ENCODE assay signal across 29 cellular contexts in the genomic region with DNA sequence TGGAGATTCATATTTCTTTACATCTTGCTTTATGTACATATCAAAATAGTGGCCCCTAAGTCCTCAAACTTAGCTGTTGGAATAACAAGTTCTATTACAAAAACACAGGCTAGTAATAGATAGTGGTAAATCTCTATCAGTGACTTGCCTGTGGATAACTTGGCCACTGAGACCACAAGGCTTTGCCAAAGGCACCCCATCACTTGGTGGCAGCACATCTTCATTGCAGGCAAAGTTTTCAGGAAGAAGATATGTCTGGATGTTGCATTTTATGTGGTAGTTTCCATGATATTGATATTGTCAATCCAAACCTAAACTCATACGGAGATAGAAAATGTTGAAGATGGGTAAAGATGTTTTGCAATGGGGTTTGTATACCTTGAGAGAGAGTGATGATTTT. TPM values are rescaled to one million over a fixed set of nuclear protein-coding genes. Genes with fewer than 3 reads are reported as not detected.
DNase-seq lines count a peak whose midpoint lies in the region; ATAC-seq, FAIRE-seq and TF ChIP-seq lines count a peak whose summit lies in the region.
"Had no signal": no experiment of that assay in that cellular context is flagged by ENCODE, and none has a peak within 500 bp of the region (broad histone marks: within the 10 kb centered on the region; RNA-seq: fewer than 3 reads in every experiment).

No MANE protein-coding gene starts in this region.

- no peak for TF ChIP-seq POLR2A in GM18505 (IDR thresholded peaks at IDR 0.05; ENCODE audit: borderline replicate concordance, extremely low read depth, insufficient read depth, insufficient read length)

- H3K4me3 ChIP-seq in AG09309 (ENCODE audit: control insufficient read depth, low read depth, low read length) (no peak overlapping the region), endodermal cell (ENCODE audit: low read length) (peak overlapping the region; percentile 62)
- H3K4me3 ChIP-seq: esophagus squamous epithelium, thoracic aorta, vagina had no signal

- H3K9me3 Mint-ChIP-seq in HFFc6 (no peaks in the 10 kb centered on the region), endodermal cell (peaks cover 46% of the 10 kb centered on the region)
- H3K9me3 Mint-ChIP-seq: activated naive CD8-positive, alpha-beta T cell treated with anti-CD3 and anti-CD28 coated beads, Interleukin-2, amount 50 U/mL, for 24 hours; effector memory CD8-positive, alpha-beta T cell had no signal

- H3K27me3 Mint-ChIP-seq in HFFc6 (ENCODE audit: insufficient read depth) (no peaks in the 10 kb centered on the region), endodermal cell (ENCODE audit: insufficient read depth) (no peaks in the 10 kb centered on the region)
- H3K27me3 Mint-ChIP-seq: activated CD4-positive, alpha-beta T cell treated with anti-CD3 and anti-CD28 coated beads for 36 hours; activated naive CD8-positive, alpha-beta T cell treated with anti-CD3 and anti-CD28 coated beads, Interleukin-2, amount 50 U/mL, for 24 hours; CD4-positive, CD25-positive, alpha-beta regulatory T cell; effector memory CD8-positive, alpha-beta T cell; naive thymus-derived CD4-positive, alpha-beta T cell; stimulated activated naive B cell treated with anti-CD40 and anti-IgM and Interleukin-4, amounts not matched to agents 10 μg/mL and 1 μg/mL and 100 μg/mL, for 72 hours had no signal

- no peaks in the 10 kb centered on the region for H3K4me1 ChIP-seq in endodermal cell (ENCODE audit: control insufficient read depth, insufficient read depth, low read length)
- H3K4me1 ChIP-seq: esophagus squamous epithelium, vagina had no signal

- 100% methylated on average over 1 of the region's 1 CpG; no CpG with 5 or more reads in 1 of the 2 experiments for WGBS in endodermal cell (ENCODE audit: insufficient coverage in 1 of 2, insufficient read length in 1 of 2), 2 experiments

- peak; percentile 28 for TF ChIP-seq CTCF in AG09309 (IDR thresholded peaks at IDR 0.05; ENCODE audit: control insufficient read depth, insufficient read depth, low read depth, low read length, missing control alignments)
- peak; percentile 11; the same call in 1 of the 2 replicates for TF ChIP-seq CTCF in HFFc6 (IDR thresholded peaks at IDR 0.05)
- no peak for TF ChIP-seq CTCF in endodermal cell (conservative IDR thresholded peaks at IDR 0.05)

- H3K36me3 ChIP-seq in endodermal cell (ENCODE audit: control insufficient read depth, insufficient read depth, low read length), result peaks cover 41% of the 10 kb centered on the region

- H3K27ac Mint-ChIP-seq in HFFc6 (no peak overlapping the region), endodermal cell (no peak overlapping the region)
- H3K27ac Mint-ChIP-seq: activated CD4-positive, alpha-beta T cell treated with anti-CD3 and anti-CD28 coated beads for 36 hours; stimulated activated naive B cell treated with anti-CD40 and anti-IgM and Interleukin-4, amounts not matched to agents 10 μg/mL and 1 μg/mL and 100 μg/mL, for 72 hours; T-helper 1 cell treated with Interleukin-12 subunit alpha and Interleukin-12 subunit beta and Interleukin-4 antibody, amounts not matched to agents 30 μg/mL and 1 μg/mL, for 36 hours had no signal

- no peak overlapping the region for H3K27ac ChIP-seq in endodermal cell (ENCODE audit: low read depth, low read length)
- H3K27ac ChIP-seq: esophagus squamous epithelium, thoracic aorta, vagina had no signal

- H3K4me1 Mint-ChIP-seq in HFFc6 (ENCODE audit: low read depth) (no peaks in the 10 kb centered on the region), endodermal cell (no peaks in the 10 kb centered on the region)
- H3K4me1 Mint-ChIP-seq: naive thymus-derived CD4-positive, alpha-beta T cell had no signal

- peaks cover 24% of the 10 kb centered on the region for H3K36me3 Mint-ChIP-seq in HFFc6 (ENCODE audit: low read depth)
- peaks cover 84% of the 10 kb centered on the region for H3K36me3 Mint-ChIP-seq in endodermal cell (ENCODE audit: low read depth)

- H3K27me3 ChIP-seq in endodermal cell (ENCODE audit: control insufficient read depth, insufficient read depth, low read length, poor library complexity, severe bottlenecking), result no peaks in the 10 kb centered on the region
- H3K27me3 ChIP-seq: esophagus squamous epithelium, vagina had no signal

- H3K4me3 Mint-ChIP-seq in HFFc6 (no peak overlapping the region), endodermal cell (no peak overlapping the region)
- H3K4me3 Mint-ChIP-seq: activated CD4-positive, alpha-beta T cell treated with anti-CD3 and anti-CD28 coated beads for 36 hours; activated naive CD8-positive, alpha-beta T cell treated with anti-CD3 and anti-CD28 coated beads, Interleukin-2, amount 50 U/mL, for 24 hours; CD4-positive, CD25-positive, alpha-beta regulatory T cell; effector memory CD8-positive, alpha-beta T cell; naive thymus-derived CD4-positive, alpha-beta T cell; stimulated activated naive B cell treated with anti-CD40 and anti-IgM and Interleukin-4, amounts not matched to agents 10 μg/mL and 1 μg/mL and 100 μg/mL, for 72 hours; T-helper 1 cell treated with Interleukin-12 subunit alpha and Interleukin-12 subunit beta and Interleukin-4 antibody, amounts not matched to agents 30 μg/mL and 1 μg/mL, for 36 hours had no signal

- peaks cover 51% of the 10 kb centered on the region for H3K9me3 ChIP-seq in endodermal cell (ENCODE audit: control insufficient read depth, low read length)
- H3K9me3 ChIP-seq: esophagus squamous epithelium, thoracic aorta, vagina had no signal

- no peak for ATAC-seq in GM18505 (IDR thresholded peaks at IDR 0.05; ENCODE audit: unreplicated experiment)
- ATAC-seq: effector memory CD8-positive, alpha-beta T cell; left colon; naive thymus-derived CD4-positive, alpha-beta T cell; right cardiac atrium; stimulated activated naive B cell treated with anti-CD40 and anti-IgM and Interleukin-4, amounts not matched to agents 10 μg/mL and 1 μg/mL and 100 μg/mL, for 72 hours had no signal

- no peak overlapping the region for H3K9ac ChIP-seq in endodermal cell (ENCODE audit: extremely low read depth, low read length, poor library complexity, severe bottlenecking)

- no peak for FAIRE-seq in frontal cortex (lab: Jason Lieb, UNC)
- FAIRE-seq: H1 had no signal

- DNase-seq in AG09309 (ENCODE audit: low read depth) (no peak), HFFc6 (no peak), endodermal cell (no peak), midbrain (lab: John Stamatoyannopoulos, UW) (peak; percentile 53), frontal cortex (ENCODE audit: low spot score in 2 of 2) (no peak), NCI-H2029 (lab: John Stamatoyannopoulos, UW) (no peak)
- DNase-seq in stimulated activated CD4-positive, alpha-beta T cell treated with anti-CD3 and anti-CD28 coated beads, Interleukin-4, amount 100 ng/mL, for 24 hours, result no peak
- DNase-seq: activated CD4-positive, alpha-beta T cell treated with anti-CD3 and anti-CD28 coated beads for 36 hours; activated CD8-positive, alpha-beta memory T cell treated with anti-CD3 and anti-CD28 coated beads for 24 hours; activated gamma-delta T cell treated with Interleukin-2 at 50 U/mL for 16 hours; activated naive CD8-positive, alpha-beta T cell treated with anti-CD3 and anti-CD28 coated beads, Interleukin-2, amount 50 U/mL, for 24 hours; activated T-cell treated with anti-CD3 and anti-CD28 coated beads, Interleukin-2, amount 50 U/mL, for 1 hour; CD4-positive, CD25-positive, alpha-beta regulatory T cell; effector memory CD8-positive, alpha-beta T cell; esophagus squamous epithelium; glutamatergic neuron; Karpas-422; left colon; naive thymus-derived CD4-positive, alpha-beta T cell; NCI-H146; NCI-H510A; right cardiac atrium; stimulated activated CD4-positive, alpha-beta T cell treated with anti-CD3 and anti-CD28 coated beads, Interleukin-4, amount 100 ng/mL, for 1 hour; stimulated activated naive B cell treated with anti-CD40 and anti-IgM and Interleukin-4, amounts not matched to agents 10 μg/mL and 1 μg/mL and 100 μg/mL, for 72 hours had no signal

RNA-seq across cellular contexts. Expression of a gene that starts 58.5 kb away (rescaled TPM):
- total RNA-seq in HFFc6 (2021; fragmentation: NEBNext Ultra II Directional; extraction: Animal tissue kit (Norgen Biotek cat#: 25700)), result 10 to 100 TPM; 11.0 to 16.3 (median 13.9) TPM
- total RNA-seq in endodermal cell (10 to 100 TPM; 83.9 to 95.9 TPM), frontal cortex (20.0 TPM)
- polyA plus RNA-seq in endodermal cell (2013, experiment 1 of 2), result 57.7 TPM
- 62.8 TPM for polyA plus RNA-seq in endodermal cell (2013, experiment 2 of 2)

RNA-seq across cellular contexts. Expression of a gene that starts 58.5 kb away (rescaled TPM):
- total RNA-seq in HFFc6 (2021; fragmentation: NEBNext Ultra II Directional; extraction: Animal tissue kit (Norgen Biotek cat#: 25700)), result 1 to 10 TPM; 2.2 to 5.0 (median 2.8) TPM
- total RNA-seq in endodermal cell (10 to 100 TPM; 21.1 to 30.1 TPM), frontal cortex (10.2 TPM)
- 21.5 TPM for polyA plus RNA-seq in endodermal cell (2013, experiment 1 of 2)
- polyA plus RNA-seq in endodermal cell (2013, experiment 2 of 2), result 19.6 TPM
